16 cellular contexts compared by ENCODE assay signal in the genomic region with DNA sequence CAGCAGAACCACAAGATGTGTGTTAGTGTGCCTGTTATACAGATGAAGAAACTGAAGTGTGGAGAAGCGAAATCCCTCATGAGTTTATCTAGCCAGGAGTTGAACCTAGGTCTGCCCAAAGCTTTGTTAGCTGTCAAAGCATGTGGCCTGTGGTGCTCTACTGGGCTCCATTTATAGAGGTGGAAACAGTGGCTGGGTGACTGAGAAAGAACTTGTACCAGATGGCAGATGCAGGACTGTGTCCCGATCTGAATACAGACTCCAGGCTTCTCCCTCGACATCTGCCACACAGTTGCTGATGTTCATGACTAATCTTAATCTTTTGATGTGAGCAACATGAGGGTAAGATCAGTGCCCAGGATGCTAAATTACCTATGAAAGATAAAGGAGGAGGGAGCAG.
"Had no signal": no experiment of that assay in that cellular context is flagged by ENCODE, and none has a peak within 500 bp of the region (broad histone marks: within the 10 kb centered on the region; RNA-seq: fewer than 3 reads in every experiment).

No MANE protein-coding gene starts in this region.

- H3K27me3 ChIP-seq: gastrocnemius medialis, heart left ventricle, ovary, stomach, testis had no signal

- H3K27ac Mint-ChIP-seq: activated naive CD4-positive, alpha-beta T cell treated with anti-CD3 and anti-CD28 coated beads for 36 hours; activated naive CD8-positive, alpha-beta T cell treated with anti-CD3 and anti-CD28 coated beads, Interleukin-2, amount 50 U/mL, for 24 hours; activated T-helper 17 cell treated with anti-CD3 and anti-CD28 coated beads, Interleukin-2, amount 50 U/mL, for 72 hours; immature natural killer cell; nephron progenitor cell had no signal

- DNase-seq: activated CD4-positive, alpha-beta T cell treated with anti-CD3 and anti-CD28 coated beads, Interleukin-2, amount 50 U/mL, for 4 hours; activated CD4-positive, CD25-positive, alpha-beta regulatory T cell treated with anti-CD3 and anti-CD28 coated beads, Interleukin-2, amount 50 U/mL, for 72 hours; activated naive CD4-positive, alpha-beta T cell treated with anti-CD3 and anti-CD28 coated beads for 36 hours; activated naive CD8-positive, alpha-beta T cell treated with anti-CD3 and anti-CD28 coated beads, Interleukin-2, amount 50 U/mL, for 24 hours; aorta; gastrocnemius medialis; heart left ventricle; immature natural killer cell; mesendoderm; nephron progenitor cell; ovary; stimulated activated CD4-positive, alpha-beta T cell treated with anti-CD3 and anti-CD28 coated beads, Interleukin-12 subunit alpha, Interleukin-12 subunit beta, amount 100 ng/mL, for 4 hours; stimulated activated CD4-positive, alpha-beta T cell treated with anti-CD3 and anti-CD28 coated beads, Interleukin-2, amount 100 ng/mL, for 24 hours; stomach; testis had no signal

- H3K4me3 Mint-ChIP-seq: activated naive CD4-positive, alpha-beta T cell treated with anti-CD3 and anti-CD28 coated beads for 36 hours; activated naive CD8-positive, alpha-beta T cell treated with anti-CD3 and anti-CD28 coated beads, Interleukin-2, amount 50 U/mL, for 24 hours; activated T-helper 17 cell treated with anti-CD3 and anti-CD28 coated beads, Interleukin-2, amount 50 U/mL, for 72 hours; immature natural killer cell; nephron progenitor cell had no signal

- ATAC-seq: activated naive CD8-positive, alpha-beta T cell treated with anti-CD3 and anti-CD28 coated beads, Interleukin-2, amount 50 U/mL, for 24 hours; activated T-helper 17 cell treated with anti-CD3 and anti-CD28 coated beads, Interleukin-2, amount 50 U/mL, for 72 hours; heart left ventricle had no signal

- H3K9me3 ChIP-seq: gastrocnemius medialis, heart left ventricle, ovary, stomach, testis had no signal

- H3K4me1 Mint-ChIP-seq: activated T-helper 17 cell treated with anti-CD3 and anti-CD28 coated beads, Interleukin-2, amount 50 U/mL, for 72 hours; immature natural killer cell had no signal

- H3K9me3 Mint-ChIP-seq: activated naive CD4-positive, alpha-beta T cell treated with anti-CD3 and anti-CD28 coated beads for 36 hours; activated naive CD8-positive, alpha-beta T cell treated with anti-CD3 and anti-CD28 coated beads, Interleukin-2, amount 50 U/mL, for 24 hours; activated T-helper 17 cell treated with anti-CD3 and anti-CD28 coated beads, Interleukin-2, amount 50 U/mL, for 72 hours; immature natural killer cell had no signal

- H3K27me3 Mint-ChIP-seq: activated T-helper 17 cell treated with anti-CD3 and anti-CD28 coated beads, Interleukin-2, amount 50 U/mL, for 72 hours had no signal

- H3K27ac ChIP-seq: gastrocnemius medialis, heart left ventricle, ovary, stomach, testis had no signal
